Comparison of ENCODE assay signal across 18 cellular contexts in the genomic region with DNA sequence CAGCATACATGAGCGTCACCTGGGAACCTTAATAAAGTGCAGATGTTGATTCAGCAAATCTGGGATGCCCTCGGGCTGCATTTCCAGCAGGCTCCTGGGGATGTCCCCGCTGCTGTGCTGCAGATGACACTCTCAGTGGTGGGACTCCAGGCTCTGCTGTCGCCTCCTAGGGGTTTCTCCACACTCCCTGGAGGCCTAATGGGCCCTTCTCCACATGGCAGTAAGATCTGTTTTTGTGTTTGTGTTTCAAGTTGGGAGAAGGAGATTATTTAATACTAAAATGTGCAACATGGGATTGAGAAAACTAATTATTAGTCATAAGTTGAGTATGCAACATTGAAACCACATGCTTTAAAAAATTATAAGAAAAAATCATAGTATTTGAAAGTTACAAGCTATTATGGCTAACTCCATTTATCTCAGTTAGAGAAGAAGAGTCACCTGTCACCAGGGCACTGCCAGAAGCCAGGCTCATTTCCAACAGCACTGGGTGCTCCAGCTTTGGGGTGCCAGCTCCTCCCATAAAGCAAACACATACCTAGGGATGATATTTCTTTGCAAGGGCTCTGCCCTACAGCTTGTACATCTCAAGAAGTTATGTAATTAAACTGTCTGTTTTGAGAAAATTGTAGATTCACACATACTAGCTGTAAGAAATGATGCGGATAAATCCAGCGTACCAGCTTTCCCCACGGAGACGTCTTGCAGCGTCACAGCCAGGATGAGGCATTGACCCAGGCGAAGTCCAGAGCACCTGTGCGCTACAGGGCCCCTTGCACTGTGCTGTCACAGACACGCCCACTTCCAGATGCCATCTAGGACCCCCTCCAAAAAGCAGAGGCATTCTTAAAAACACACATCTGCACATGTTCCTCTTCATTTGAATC.
A peak's percentile ranks its signal among the peaks of the same experiment; 100 is the strongest.
DNase-seq lines count a peak whose midpoint lies in the region; ATAC-seq and TF ChIP-seq lines count a peak whose summit lies in the region.
"Had no signal": no experiment of that assay in that cellular context is flagged by ENCODE, and none has a peak within 500 bp of the region (broad histone marks: within the 10 kb centered on the region; RNA-seq: fewer than 3 reads in every experiment).

No MANE protein-coding gene starts in this region.

- H3K4me1 Mint-ChIP-seq in activated T-cell treated with anti-CD3 and anti-CD28 coated beads, Interleukin-2, amount 50 U/mL, for 72 hours (ENCODE audit: low read depth): no peaks in the 10 kb centered on the region
- H3K4me1 Mint-ChIP-seq: natural killer cell, T-cell had no signal

- no peaks in the 10 kb centered on the region for H3K9me3 Mint-ChIP-seq in activated T-cell treated with anti-CD3 and anti-CD28 coated beads, Interleukin-2, amount 50 U/mL, for 72 hours
- H3K9me3 Mint-ChIP-seq: T-cell, type B pancreatic cell had no signal

- TF ChIP-seq POLR2A in HCT116 (IDR thresholded peaks at IDR 0.05; ENCODE audit: borderline replicate concordance, extremely low read depth, insufficient read depth, insufficient read length): no peak
- no peak for TF ChIP-seq POLR2A in suprapubic skin (IDR thresholded peaks at IDR 0.05)

- H3K4me1 ChIP-seq in HCT116 (ENCODE audit: control insufficient read depth in 1 of 2, insufficient read depth in 2 of 2, low read length in 2 of 2) (peaks cover 43 to 65% of the 10 kb centered on the region in 2 experiments), suprapubic skin (peaks cover 95% of the 10 kb centered on the region)

- ATAC-seq in HCT116 (peak; percentile 50; the same call in 1 of the 2 replicates), GM18868 (IDR thresholded peaks at IDR 0.05; ENCODE audit: unreplicated experiment) (no peak)
- no peak for ATAC-seq in activated T-cell treated with anti-CD3 and anti-CD28 coated beads, Interleukin-2, amount 50 U/mL, for 72 hours (replicated peaks in 1 of 2)
- ATAC-seq: esophagus mucosa, natural killer cell, T-cell had no signal

- H3K9me2 ChIP-seq in HCT116 (ENCODE audit: insufficient read depth): no peaks in the 10 kb centered on the region

- peak; percentile 31 for TF ChIP-seq RAD21 in HCT116 (IDR thresholded peaks at IDR 0.05; ENCODE audit: low read depth)

- no peaks in the 10 kb centered on the region for H3K36me3 Mint-ChIP-seq in activated T-cell treated with anti-CD3 and anti-CD28 coated beads, Interleukin-2, amount 50 U/mL, for 72 hours (ENCODE audit: insufficient read depth in 2 of 2)
- H3K36me3 Mint-ChIP-seq: activated naive CD8-positive, alpha-beta T cell; natural killer cell; T-cell had no signal

- no peaks in the 10 kb centered on the region for H3K27me3 ChIP-seq in HCT116 (ENCODE audit: insufficient read depth, low read length)
- peaks cover 4% of the 10 kb centered on the region for H3K27me3 ChIP-seq in WERI-Rb-1 (ENCODE audit: insufficient read depth, low read depth, severe bottlenecking)
- H3K27me3 ChIP-seq in suprapubic skin: no peaks in the 10 kb centered on the region

- intact Hi-C loops in HCT116 (cut with micrococcal nuclease): no loop called here

- H3K4me3 ChIP-seq in HCT116 (replicated peaks in 1 of 2; ENCODE audit: low read depth in 1 of 2, low read length in 2 of 2) (no peak overlapping the region), WERI-Rb-1 (ENCODE audit: low read depth, low read length) (no peak overlapping the region), fibroblast of villous mesenchyme (ENCODE audit: low read depth, low read length) (no peak overlapping the region), suprapubic skin (no peak overlapping the region)
- H3K4me3 ChIP-seq: PC-9 had no signal

- no peak overlapping the region for H2AFZ ChIP-seq in HCT116 (ENCODE audit: low read depth, low read length, poor library complexity, severe bottlenecking)
- H2AFZ ChIP-seq: PC-9 had no signal

- DNase-seq in HCT116 (ENCODE audit: low read depth, low spot score) (no peak), WERI-Rb-1 (no peak), fibroblast of villous mesenchyme (ENCODE audit: low read depth) (peak; percentile 34), suprapubic skin (ENCODE audit: low spot score in 2 of 2) (no peak)
- no peak for DNase-seq in activated T-cell treated with anti-CD3 and anti-CD28 coated beads, Interleukin-2, amount 50 U/mL, for 72 hours
- no peak for DNase-seq in activated CD4-positive, CD25-positive, alpha-beta regulatory T cell treated with anti-CD3 and anti-CD28 coated beads, Interleukin-2, amount 50 U/mL, for 72 hours
- DNase-seq: cerebellar nuclear complex; GF-D8; natural killer cell; NCI-H510A treated with DMSO at 0.1 percent for 48 hours; PC-9; stimulated activated CD4-positive, alpha-beta T cell treated with anti-CD3 and anti-CD28 coated beads, Interleukin-1b, Interleukin-23, amount 100 ng/mL, for 48 hours; stimulated activated CD8-positive, alpha-beta memory T cell treated with anti-CD3 and anti-CD28 coated beads, Interleukin-4, amount 100 ng/mL, for 48 hours; T-cell had no signal

- no peak overlapping the region for H3K27ac Mint-ChIP-seq in activated T-cell treated with anti-CD3 and anti-CD28 coated beads, Interleukin-2, amount 50 U/mL, for 72 hours
- H3K27ac Mint-ChIP-seq: activated naive CD8-positive, alpha-beta T cell; natural killer cell; T-cell; type B pancreatic cell had no signal

- no peak overlapping the region for H3K4me3 Mint-ChIP-seq in activated T-cell treated with anti-CD3 and anti-CD28 coated beads, Interleukin-2, amount 50 U/mL, for 72 hours
- H3K4me3 Mint-ChIP-seq: activated naive CD8-positive, alpha-beta T cell; natural killer cell; T-cell; type B pancreatic cell had no signal

- no peak for TF ChIP-seq EP300 in suprapubic skin (IDR thresholded peaks at IDR 0.05)

- peak; percentile 26 to 64 (median 46); a peak in 5 of 6 replicates for TF ChIP-seq CTCF in HCT116 (IDR thresholded peaks at IDR 0.05 in 2 of 3, conservative IDR thresholded peaks at IDR 0.05 in 1 of 3; ENCODE audit: borderline replicate concordance in 1 of 3, insufficient read depth in 1 of 3, low read depth in 2 of 3, low read length in 2 of 3)
- TF ChIP-seq CTCF in WERI-Rb-1 (IDR thresholded peaks at IDR 0.05; ENCODE audit: low read depth, low read length): 0 out of 2 replicates have a peak, but pooled peaks have one; percentile 35
- TF ChIP-seq CTCF in fibroblast of villous mesenchyme (IDR thresholded peaks at IDR 0.05; ENCODE audit: insufficient read depth, low read depth, low read length): no peak
- TF ChIP-seq CTCF in suprapubic skin (IDR thresholded peaks at IDR 0.05): no peak

- H3K9ac ChIP-seq in HCT116 (ENCODE audit: low read length): no peak overlapping the region

- no peak overlapping the region for H3K4me2 ChIP-seq in HCT116 (ENCODE audit: low read length)
- H3K4me2 ChIP-seq: PC-9 had no signal

- H3K27ac ChIP-seq in HCT116 (ENCODE audit: low read depth, low read length): no peak overlapping the region
- no peak overlapping the region for H3K27ac ChIP-seq in WERI-Rb-1
- H3K27ac ChIP-seq in suprapubic skin: peak overlapping the region; percentile 64

- BruUV-seq in HCT116 (replicated peaks; lab: Mats Ljungman, UMichigan): no TSS peak

- H3K36me3 ChIP-seq in HCT116 (ENCODE audit: control insufficient read depth in 1 of 2, insufficient read depth in 2 of 2, low read length in 2 of 2): peaks cover 0 to 8% of the 10 kb centered on the region in 2 experiments; a peak in 1 of 4 replicates
- H3K36me3 ChIP-seq in WERI-Rb-1: no peaks in the 10 kb centered on the region
- H3K36me3 ChIP-seq in suprapubic skin: no peaks in the 10 kb centered on the region

- no peaks in the 10 kb centered on the region for H4K20me1 ChIP-seq in HCT116 (ENCODE audit: insufficient read depth)

- H3K27me3 Mint-ChIP-seq in activated T-cell treated with anti-CD3 and anti-CD28 coated beads, Interleukin-2, amount 50 U/mL, for 72 hours (ENCODE audit: low read depth): peaks cover 21% of the 10 kb centered on the region
- H3K27me3 Mint-ChIP-seq: type B pancreatic cell had no signal

- CTCF ChIA-PET in HCT116 (lab: Charles Lee): no interaction called here

- WGBS in suprapubic skin: 72% methylated on average over 12 of the region's 12 CpGs

- peaks cover 39% of the 10 kb centered on the region; the same call in 1 of the 2 replicates for H3K79me2 ChIP-seq in HCT116 (ENCODE audit: insufficient read depth, low read length)

- RAD21 ChIA-PET in HCT116 (lab: Charles Lee; ENCODE audit: low non-redundant PET in 1 of 2, low total read pairs in 2 of 2, uncharacterized antibody in 2 of 2, unreplicated experiment in 2 of 2): no interaction called here

- POLR2A ChIA-PET in HCT116 (lab: Charles Lee): interaction anchor here (2.3 kb wide), 1 partner anchor 8 kb away, joined by 6 read pairs; no protein-coding TSS in a partner anchor

- H3K9me3 ChIP-seq in HCT116 (ENCODE audit: control insufficient read depth in 1 of 2, insufficient read depth in 1 of 2, low read depth in 1 of 2, low read length in 2 of 2) (no peaks in the 10 kb centered on the region; a peak in 1 of 4 replicates), WERI-Rb-1 (ENCODE audit: severe bottlenecking) (no peaks in the 10 kb centered on the region), suprapubic skin (no peaks in the 10 kb centered on the region)

TF ChIP-seq in HCT116, 20 proteins besides CTCF, POLR2A, EP300 and RAD21:
- TF ChIP-seq, protein P1, sequence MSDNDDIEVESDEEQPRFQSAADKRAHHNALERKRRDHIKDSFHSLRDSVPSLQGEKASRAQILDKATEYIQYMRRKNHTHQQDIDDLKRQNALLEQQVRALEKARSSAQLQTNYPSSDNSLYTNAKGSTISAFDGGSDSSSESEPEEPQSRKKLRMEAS (IDR thresholded peaks at IDR 0.05): no peak
- TF ChIP-seq SIN3A (IDR thresholded peaks at IDR 0.05; ENCODE audit: low read depth) (no peak), ZNF274 (IDR thresholded peaks at IDR 0.05; ENCODE audit: low read depth, low read length) (no peak), EZH2phosphoT487 (IDR thresholded peaks at IDR 0.05; ENCODE audit: borderline replicate concordance) (no peak), FOSL1 (IDR thresholded peaks at IDR 0.05; ENCODE audit: low read depth) (no peak), SRF (IDR thresholded peaks at IDR 0.05; ENCODE audit: low read depth) (no peak), YY1 (IDR thresholded peaks at IDR 0.05; ENCODE audit: extremely low read depth, insufficient replicate concordance, low read depth, low read length) (no peak), POLR2AphosphoS5 (IDR thresholded peaks at IDR 0.05; ENCODE audit: low read depth, low read length) (no peak), TCF7L2 (IDR thresholded peaks at IDR 0.05; ENCODE audit: borderline replicate concordance, extremely low read depth, insufficient read depth, insufficient read length) (no peak), SP1 (IDR thresholded peaks at IDR 0.05; ENCODE audit: low read depth) (no peak), CEBPB (IDR thresholded peaks at IDR 0.05; ENCODE audit: low read depth) (no peak), JUND (IDR thresholded peaks at IDR 0.05) (no peak)
- TF ChIP-seq, protein P2, sequence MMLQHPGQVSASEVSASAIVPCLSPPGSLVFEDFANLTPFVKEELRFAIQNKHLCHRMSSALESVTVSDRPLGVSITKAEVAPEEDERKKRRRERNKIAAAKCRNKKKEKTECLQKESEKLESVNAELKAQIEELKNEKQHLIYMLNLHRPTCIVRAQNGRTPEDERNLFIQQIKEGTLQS (IDR thresholded peaks at IDR 0.05): no peak

Comparison
In these comparisons a context has a peak if more than half of its experiments do, and no peak if none do; other contexts are left out.
1. CTCF ChIP-seq: peak in HCT116 (3 of 3) and WERI-Rb-1 (single experiment); none in fibroblast of villous mesenchyme (single experiment) and suprapubic skin (0 of 2).